ENCODE assay signal across 32 cellular contexts in genomic region chr10:113782367-113782766, GRCh38. TPM values are rescaled to one million over a fixed set of nuclear protein-coding genes. Genes with fewer than 3 reads are reported as not detected.
"Had no signal": no experiment of that assay in that cellular context is flagged by ENCODE, and none has a peak within 500 bp of the region (broad histone marks: within the 10 kb centered on the region; RNA-seq: fewer than 3 reads in every experiment).

No MANE protein-coding gene starts in this region.

- FAIRE-seq: urothelium cell line had no signal

- DNase-seq: naive B cell; naive thymus-derived CD8-positive, alpha-beta T cell; nephron progenitor cell; occipital lobe; ovary; psoas muscle; right cardiac atrium; spleen; stimulated activated CD4-positive, alpha-beta T cell treated with anti-CD3 and anti-CD28 coated beads, Interleukin-12 subunit alpha, Interleukin-12 subunit beta, amount 100 ng/mL, for 4 hours; stimulated activated CD4-positive, alpha-beta T cell treated with anti-CD3 and anti-CD28 coated beads, Interleukin-1b, Interleukin-23, amount 100 ng/mL, for 48 hours; stimulated activated CD4-positive, alpha-beta T cell treated with anti-CD3 and anti-CD28 coated beads, Interleukin-4, amount 100 ng/mL, for 1 hour; stimulated activated CD4-positive, alpha-beta T cell treated with anti-CD3 and anti-CD28 coated beads, Interleukin-4, amount 100 ng/mL, for 4 hours; stimulated activated CD8-positive, alpha-beta memory T cell treated with anti-CD3 and anti-CD28 coated beads, Interleukin-4, amount 100 ng/mL, for 48 hours; stimulated activated naive CD4-positive, alpha-beta T cell; stimulated activated naive CD8-positive, alpha-beta T cell treated with anti-CD3 and anti-CD28 coated beads, Interleukin-15, amount 100 ng/mL, for 72 hours; stimulated activated naive CD8-positive, alpha-beta T cell treated with anti-CD3 and anti-CD28 coated beads, Interleukin-15, Interleukin-2, amounts not matched to agents 100 U/mL and 50 U/mL, for 24 hours; substantia nigra; testis; tibial artery; transverse colon had no signal

- H3K4me3 Mint-ChIP-seq: naive B cell; naive thymus-derived CD8-positive, alpha-beta T cell; natural killer cell treated with Interleukin-12 subunit alpha and Interleukin-12 subunit beta and Interleukin-15 and Interleukin-18, amount 100 ng/mL, for 72 hours; nephron progenitor cell; neural progenitor cell; stimulated activated memory B cell treated with anti-CD40 and anti-IgM and Interleukin-4, amounts not matched to agents 10 μg/mL and 1 μg/mL and 100 μg/mL, for 72 hours; stimulated activated naive CD8-positive, alpha-beta T cell treated with anti-CD3 and anti-CD28 coated beads, Interleukin-15, amount 100 ng/mL, for 72 hours; type B pancreatic cell had no signal

- H3K9me3 ChIP-seq: ovary, psoas muscle, spleen, suprapubic skin, testis, tibial artery, transverse colon, vagina had no signal

- H3K4me3 ChIP-seq: neural progenitor cell, ovary, psoas muscle, skin epidermis, smooth muscle cell, spleen, suprapubic skin, tibial artery, transverse colon, vagina had no signal

- H3K27me3 ChIP-seq: neural progenitor cell, ovary, suprapubic skin, testis, tibial artery, transverse colon, vagina had no signal

- H3K27ac Mint-ChIP-seq: naive B cell; naive thymus-derived CD8-positive, alpha-beta T cell; natural killer cell treated with Interleukin-12 subunit alpha and Interleukin-12 subunit beta and Interleukin-15 and Interleukin-18, amount 100 ng/mL, for 72 hours; nephron progenitor cell; neural progenitor cell; progenitor cell of endocrine pancreas; stimulated activated memory B cell treated with anti-CD40 and anti-IgM and Interleukin-4, amounts not matched to agents 10 μg/mL and 1 μg/mL and 100 μg/mL, for 72 hours; stimulated activated naive CD8-positive, alpha-beta T cell treated with anti-CD3 and anti-CD28 coated beads, Interleukin-15, amount 100 ng/mL, for 72 hours; type B pancreatic cell had no signal

- H3K9me3 Mint-ChIP-seq: naive B cell; naive thymus-derived CD8-positive, alpha-beta T cell; natural killer cell treated with Interleukin-12 subunit alpha and Interleukin-12 subunit beta and Interleukin-15 and Interleukin-18, amount 100 ng/mL, for 72 hours; stimulated activated memory B cell treated with anti-CD40 and anti-IgM and Interleukin-4, amounts not matched to agents 10 μg/mL and 1 μg/mL and 100 μg/mL, for 72 hours; stimulated activated naive CD8-positive, alpha-beta T cell treated with anti-CD3 and anti-CD28 coated beads, Interleukin-15, amount 100 ng/mL, for 72 hours; type B pancreatic cell had no signal

- H3K4me1 Mint-ChIP-seq: naive B cell; naive thymus-derived CD8-positive, alpha-beta T cell; nephron progenitor cell; neural progenitor cell; stimulated activated memory B cell treated with anti-CD40 and anti-IgM and Interleukin-4, amounts not matched to agents 10 μg/mL and 1 μg/mL and 100 μg/mL, for 72 hours; stimulated activated naive CD8-positive, alpha-beta T cell treated with anti-CD3 and anti-CD28 coated beads, Interleukin-15, amount 100 ng/mL, for 72 hours had no signal

- ATAC-seq: naive thymus-derived CD8-positive, alpha-beta T cell; natural killer cell treated with Interleukin-12 subunit alpha and Interleukin-12 subunit beta and Interleukin-15 and Interleukin-18, amount 100 ng/mL, for 72 hours; psoas muscle; right cardiac atrium; sciatic nerve; stimulated activated memory B cell treated with anti-CD40 and anti-IgM and Interleukin-4, amounts not matched to agents 10 μg/mL and 1 μg/mL and 100 μg/mL, for 72 hours; stimulated activated naive CD8-positive, alpha-beta T cell treated with anti-CD3 and anti-CD28 coated beads, Interleukin-15, amount 100 ng/mL, for 72 hours; stimulated activated naive CD8-positive, alpha-beta T cell treated with anti-CD3 and anti-CD28 coated beads, Interleukin-15, Interleukin-2, amounts not matched to agents 100 U/mL and 50 U/mL, for 24 hours had no signal

- H3K79me2 ChIP-seq: parathyroid adenoma had no signal

- H3K36me3 ChIP-seq: neural progenitor cell, ovary, spleen, suprapubic skin, tibial artery, transverse colon, vagina had no signal

- H3K36me3 Mint-ChIP-seq: naive B cell; naive thymus-derived CD8-positive, alpha-beta T cell; natural killer cell treated with Interleukin-12 subunit alpha and Interleukin-12 subunit beta and Interleukin-15 and Interleukin-18, amount 100 ng/mL, for 72 hours; neural progenitor cell; stimulated activated memory B cell treated with anti-CD40 and anti-IgM and Interleukin-4, amounts not matched to agents 10 μg/mL and 1 μg/mL and 100 μg/mL, for 72 hours; type B pancreatic cell had no signal

- H3K4me1 ChIP-seq: neural progenitor cell, parathyroid adenoma, psoas muscle, spleen, suprapubic skin, testis, tibial artery, transverse colon, vagina had no signal

- H3K9ac ChIP-seq: neural progenitor cell, parathyroid adenoma had no signal

- H3K4me2 ChIP-seq: neural progenitor cell, smooth muscle cell had no signal

- H2AFZ ChIP-seq: neural progenitor cell, parathyroid adenoma had no signal

- H3K27ac ChIP-seq: neural progenitor cell, ovary, parathyroid adenoma, psoas muscle, skin epidermis, spleen, suprapubic skin, testis, tibial artery, transverse colon, vagina had no signal

RNA-seq across cellular contexts. Expression of gene PLEKHS1, which starts 30.9 kb away (rescaled TPM):
- total RNA-seq: naive thymus-derived CD8-positive, alpha-beta T cell; occipital lobe; progenitor cell of endocrine pancreas; psoas muscle; right cardiac atrium; smooth muscle cell; spleen; vagina had no signal
- polyA plus RNA-seq: naive thymus-derived CD8-positive, alpha-beta T cell; right cardiac atrium; smooth muscle cell had no signal
